In the genomic region with DNA sequence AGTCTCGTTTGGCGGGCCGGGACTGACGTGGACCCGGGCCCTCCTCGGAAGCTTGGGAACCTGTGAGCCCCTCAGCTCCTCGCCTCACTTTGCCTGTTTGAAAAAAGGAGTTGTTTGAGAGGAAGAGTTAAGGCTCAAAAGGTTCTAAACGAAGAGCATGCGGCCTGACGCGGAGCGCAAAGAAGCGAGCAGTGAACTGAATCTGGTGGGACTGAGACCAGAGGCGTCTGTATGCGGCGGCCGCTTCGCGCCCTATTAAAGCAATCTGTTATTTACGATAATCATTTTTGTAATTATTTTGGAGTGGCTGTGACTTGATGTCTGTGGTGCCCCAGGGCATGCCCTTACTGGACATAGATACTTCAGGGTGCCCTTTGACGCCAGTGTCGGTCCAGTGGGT, we compare ENCODE assay signal across 1 cellular context.
TF ChIP-seq lines count a peak whose summit lies in the region.

No MANE protein-coding gene starts in this region.

TF ChIP-seq in SK-N-SH, 30 proteins besides CTCF, POLR2A, EP300 and RAD21:
- no peak for TF ChIP-seq RCOR1 (IDR thresholded peaks at IDR 0.05; ENCODE audit: low read length)
- no peak for TF ChIP-seq NRF1 (IDR thresholded peaks at IDR 0.05; ENCODE audit: low read depth, low read length)
- TF ChIP-seq MXI1 (IDR thresholded peaks at IDR 0.05; ENCODE audit: low read depth, low read length): no peak
- no peak for TF ChIP-seq JUND (IDR thresholded peaks at IDR 0.05)
- no peak for TF ChIP-seq FOSL2 (IDR thresholded peaks at IDR 0.05; ENCODE audit: borderline replicate concordance, low read depth)
- TF ChIP-seq, protein P1, sequence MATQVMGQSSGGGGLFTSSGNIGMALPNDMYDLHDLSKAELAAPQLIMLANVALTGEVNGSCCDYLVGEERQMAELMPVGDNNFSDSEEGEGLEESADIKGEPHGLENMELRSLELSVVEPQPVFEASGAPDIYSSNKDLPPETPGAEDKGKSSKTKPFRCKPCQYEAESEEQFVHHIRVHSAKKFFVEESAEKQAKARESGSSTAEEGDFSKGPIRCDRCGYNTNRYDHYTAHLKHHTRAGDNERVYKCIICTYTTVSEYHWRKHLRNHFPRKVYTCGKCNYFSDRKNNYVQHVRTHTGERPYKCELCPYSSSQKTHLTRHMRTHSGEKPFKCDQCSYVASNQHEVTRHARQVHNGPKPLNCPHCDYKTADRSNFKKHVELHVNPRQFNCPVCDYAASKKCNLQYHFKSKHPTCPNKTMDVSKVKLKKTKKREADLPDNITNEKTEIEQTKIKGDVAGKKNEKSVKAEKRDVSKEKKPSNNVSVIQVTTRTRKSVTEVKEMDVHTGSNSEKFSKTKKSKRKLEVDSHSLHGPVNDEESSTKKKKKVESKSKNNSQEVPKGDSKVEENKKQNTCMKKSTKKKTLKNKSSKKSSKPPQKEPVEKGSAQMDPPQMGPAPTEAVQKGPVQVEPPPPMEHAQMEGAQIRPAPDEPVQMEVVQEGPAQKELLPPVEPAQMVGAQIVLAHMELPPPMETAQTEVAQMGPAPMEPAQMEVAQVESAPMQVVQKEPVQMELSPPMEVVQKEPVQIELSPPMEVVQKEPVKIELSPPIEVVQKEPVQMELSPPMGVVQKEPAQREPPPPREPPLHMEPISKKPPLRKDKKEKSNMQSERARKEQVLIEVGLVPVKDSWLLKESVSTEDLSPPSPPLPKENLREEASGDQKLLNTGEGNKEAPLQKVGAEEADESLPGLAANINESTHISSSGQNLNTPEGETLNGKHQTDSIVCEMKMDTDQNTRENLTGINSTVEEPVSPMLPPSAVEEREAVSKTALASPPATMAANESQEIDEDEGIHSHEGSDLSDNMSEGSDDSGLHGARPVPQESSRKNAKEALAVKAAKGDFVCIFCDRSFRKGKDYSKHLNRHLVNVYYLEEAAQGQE (IDR thresholded peaks at IDR 0.05; ENCODE audit: low read depth, low read length): no peak
- TF ChIP-seq, protein P2, sequence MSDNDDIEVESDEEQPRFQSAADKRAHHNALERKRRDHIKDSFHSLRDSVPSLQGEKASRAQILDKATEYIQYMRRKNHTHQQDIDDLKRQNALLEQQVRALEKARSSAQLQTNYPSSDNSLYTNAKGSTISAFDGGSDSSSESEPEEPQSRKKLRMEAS (IDR thresholded peaks at IDR 0.05; ENCODE audit: low read depth): no peak
- no peak for TF ChIP-seq NFIC (IDR thresholded peaks at IDR 0.05; ENCODE audit: borderline replicate concordance)
- TF ChIP-seq ELF1 (IDR thresholded peaks at IDR 0.05): no peak
- TF ChIP-seq, protein P3, sequence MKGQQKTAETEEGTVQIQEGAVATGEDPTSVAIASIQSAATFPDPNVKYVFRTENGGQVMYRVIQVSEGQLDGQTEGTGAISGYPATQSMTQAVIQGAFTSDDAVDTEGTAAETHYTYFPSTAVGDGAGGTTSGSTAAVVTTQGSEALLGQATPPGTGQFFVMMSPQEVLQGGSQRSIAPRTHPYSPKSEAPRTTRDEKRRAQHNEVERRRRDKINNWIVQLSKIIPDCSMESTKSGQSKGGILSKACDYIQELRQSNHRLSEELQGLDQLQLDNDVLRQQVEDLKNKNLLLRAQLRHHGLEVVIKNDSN (IDR thresholded peaks at IDR 0.05; ENCODE audit: borderline replicate concordance, low read depth): no peak
- TF ChIP-seq, protein P4, sequence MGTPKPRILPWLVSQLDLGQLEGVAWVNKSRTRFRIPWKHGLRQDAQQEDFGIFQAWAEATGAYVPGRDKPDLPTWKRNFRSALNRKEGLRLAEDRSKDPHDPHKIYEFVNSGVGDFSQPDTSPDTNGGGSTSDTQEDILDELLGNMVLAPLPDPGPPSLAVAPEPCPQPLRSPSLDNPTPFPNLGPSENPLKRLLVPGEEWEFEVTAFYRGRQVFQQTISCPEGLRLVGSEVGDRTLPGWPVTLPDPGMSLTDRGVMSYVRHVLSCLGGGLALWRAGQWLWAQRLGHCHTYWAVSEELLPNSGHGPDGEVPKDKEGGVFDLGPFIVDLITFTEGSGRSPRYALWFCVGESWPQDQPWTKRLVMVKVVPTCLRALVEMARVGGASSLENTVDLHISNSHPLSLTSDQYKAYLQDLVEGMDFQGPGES (IDR thresholded peaks at IDR 0.05; ENCODE audit: low read depth, low read length): no peak
- no peak for TF ChIP-seq TEAD4 (IDR thresholded peaks at IDR 0.05; ENCODE audit: borderline replicate concordance, insufficient read depth)
- TF ChIP-seq, protein P5, sequence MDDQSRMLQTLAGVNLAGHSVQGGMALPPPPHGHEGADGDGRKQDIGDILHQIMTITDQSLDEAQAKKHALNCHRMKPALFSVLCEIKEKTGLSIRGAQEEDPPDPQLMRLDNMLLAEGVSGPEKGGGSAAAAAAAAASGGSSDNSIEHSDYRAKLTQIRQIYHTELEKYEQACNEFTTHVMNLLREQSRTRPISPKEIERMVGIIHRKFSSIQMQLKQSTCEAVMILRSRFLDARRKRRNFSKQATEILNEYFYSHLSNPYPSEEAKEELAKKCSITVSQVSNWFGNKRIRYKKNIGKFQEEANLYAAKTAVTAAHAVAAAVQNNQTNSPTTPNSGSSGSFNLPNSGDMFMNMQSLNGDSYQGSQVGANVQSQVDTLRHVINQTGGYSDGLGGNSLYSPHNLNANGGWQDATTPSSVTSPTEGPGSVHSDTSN (IDR thresholded peaks at IDR 0.05): no peak
- no peak for TF ChIP-seq FOXJ3 (CRISPR knock-in tag; IDR thresholded peaks at IDR 0.05)
- no peak for TF ChIP-seq MEF2A (IDR thresholded peaks at IDR 0.05; ENCODE audit: borderline replicate concordance, low read depth)
- TF ChIP-seq FOXM1 (IDR thresholded peaks at IDR 0.05; ENCODE audit: low read depth): no peak
- TF ChIP-seq, protein P6, sequence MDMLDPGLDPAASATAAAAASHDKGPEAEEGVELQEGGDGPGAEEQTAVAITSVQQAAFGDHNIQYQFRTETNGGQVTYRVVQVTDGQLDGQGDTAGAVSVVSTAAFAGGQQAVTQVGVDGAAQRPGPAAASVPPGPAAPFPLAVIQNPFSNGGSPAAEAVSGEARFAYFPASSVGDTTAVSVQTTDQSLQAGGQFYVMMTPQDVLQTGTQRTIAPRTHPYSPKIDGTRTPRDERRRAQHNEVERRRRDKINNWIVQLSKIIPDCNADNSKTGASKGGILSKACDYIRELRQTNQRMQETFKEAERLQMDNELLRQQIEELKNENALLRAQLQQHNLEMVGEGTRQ (IDR thresholded peaks at IDR 0.05; ENCODE audit: borderline replicate concordance, low read depth, low read length): no peak
- no peak for TF ChIP-seq SMC3 (IDR thresholded peaks at IDR 0.05; ENCODE audit: low read depth, low read length)
- TF ChIP-seq GABPA (IDR thresholded peaks at IDR 0.05; ENCODE audit: low read depth): no peak
